ENCODE assay signal across 15 cellular contexts in genomic region chr1:218886472-218886871, GRCh38.
DNase-seq lines count a peak whose midpoint lies in the region; FAIRE-seq and TF ChIP-seq lines count a peak whose summit lies in the region.
"Had no signal": no experiment of that assay in that cellular context is flagged by ENCODE, and none has a peak within 500 bp of the region (broad histone marks: within the 10 kb centered on the region; RNA-seq: fewer than 3 reads in every experiment).

No MANE protein-coding gene starts in this region.

- POLR2A ChIA-PET in MCF 10A (lab: Yijun Ruan, JAX) = interaction anchor here (0.7 kb wide), 2 partner anchors 18 to 246 kb away, joined by 3 read pairs; no protein-coding TSS in a partner anchor
- POLR2A ChIA-PET in activated CD4-positive, alpha-beta memory T cell treated with anti-CD3 and anti-CD28 coated beads, Interleukin-2, amount 10 ng/mL, durations not matched to agents 7 days and 5 days (lab: Charles Lee) = no interaction called here

- no peak for FAIRE-seq in GM12891 (lab: Jason Lieb, UNC)
- FAIRE-seq: A204.1, H54 had no signal

- H3K4me1 Mint-ChIP-seq in MCF 10A (ENCODE audit: insufficient read depth, unreplicated experiment) = peaks cover 15% of the 10 kb centered on the region
- no peaks in the 10 kb centered on the region for H3K4me1 Mint-ChIP-seq in activated CD4-positive, alpha-beta memory T cell treated with anti-CD3 and anti-CD28 coated beads, Interleukin-2, amount 10 ng/mL, durations not matched to agents 7 days and 5 days
- H3K4me1 Mint-ChIP-seq: activated naive CD8-positive, alpha-beta T cell treated with anti-CD3 and anti-CD28 coated beads for 36 hours had no signal

- H3K4me3 ChIP-seq in breast epithelium = no peak overlapping the region

- CTCF ChIA-PET in MCF 10A (lab: Yijun Ruan, JAX) = interaction anchor here (0.8 to 1.2 kb wide), 5 partner anchors 11 to 926 kb away, joined by 3 to 5 read pairs (median 3); no protein-coding TSS in a partner anchor
- CTCF ChIA-PET in activated CD4-positive, alpha-beta memory T cell treated with anti-CD3 and anti-CD28 coated beads, Interleukin-2, amount 10 ng/mL, durations not matched to agents 7 days and 5 days (lab: Charles Lee) = no interaction called here

- no peaks in the 10 kb centered on the region for H3K9me3 ChIP-seq in breast epithelium

- no TSS peak for BruUV-seq in MCF 10A (replicated peaks; lab: Mats Ljungman, UMichigan)

- H3K27me3 ChIP-seq in breast epithelium = no peaks in the 10 kb centered on the region

- no peaks in the 10 kb centered on the region for H3K27me3 Mint-ChIP-seq in MCF 10A (ENCODE audit: insufficient read depth, unreplicated experiment)
- no peaks in the 10 kb centered on the region for H3K27me3 Mint-ChIP-seq in activated CD4-positive, alpha-beta memory T cell treated with anti-CD3 and anti-CD28 coated beads, Interleukin-2, amount 10 ng/mL, durations not matched to agents 7 days and 5 days
- H3K27me3 Mint-ChIP-seq: activated naive CD8-positive, alpha-beta T cell treated with anti-CD3 and anti-CD28 coated beads for 36 hours had no signal

- H3K36me3 ChIP-seq in breast epithelium = no peaks in the 10 kb centered on the region

- no peak overlapping the region for H3K27ac Mint-ChIP-seq in MCF 10A (ENCODE audit: low read depth, unreplicated experiment)
- no peak overlapping the region for H3K27ac Mint-ChIP-seq in activated CD4-positive, alpha-beta memory T cell treated with anti-CD3 and anti-CD28 coated beads, Interleukin-2, amount 10 ng/mL, durations not matched to agents 7 days and 5 days
- H3K27ac Mint-ChIP-seq: activated naive CD8-positive, alpha-beta T cell treated with anti-CD3 and anti-CD28 coated beads for 36 hours had no signal

- no peak overlapping the region for H3K27ac ChIP-seq in breast epithelium

- TF ChIP-seq CTCF in MCF 10A (IDR thresholded peaks at IDR 0.05; ENCODE audit: unreplicated experiment) (no peak), breast epithelium (IDR thresholded peaks at IDR 0.05) (no peak)

- TF ChIP-seq POLR2A in breast epithelium (IDR thresholded peaks at IDR 0.05) = no peak
- no peak for TF ChIP-seq POLR2A in GM12891 (IDR thresholded peaks at IDR 0.05; ENCODE audit: low read depth, low read length)

- no peaks in the 10 kb centered on the region for H3K4me1 ChIP-seq in breast epithelium

- H3K36me3 Mint-ChIP-seq in MCF 10A (ENCODE audit: insufficient read depth, unreplicated experiment) = no peaks in the 10 kb centered on the region
- no peaks in the 10 kb centered on the region for H3K36me3 Mint-ChIP-seq in activated CD4-positive, alpha-beta memory T cell treated with anti-CD3 and anti-CD28 coated beads, Interleukin-2, amount 10 ng/mL, durations not matched to agents 7 days and 5 days (ENCODE audit: low read depth)
- H3K36me3 Mint-ChIP-seq: activated naive CD8-positive, alpha-beta T cell treated with anti-CD3 and anti-CD28 coated beads for 36 hours had no signal

- intact Hi-C loops in MCF 10A (cut with micrococcal nuclease) = no loop called here
- intact Hi-C loops in breast epithelium (cut with DNase I; ENCODE audit: low total_unique reads) = no loop called here

- H3K9me3 Mint-ChIP-seq in MCF 10A (ENCODE audit: unreplicated experiment) = no peaks in the 10 kb centered on the region
- H3K9me3 Mint-ChIP-seq in activated CD4-positive, alpha-beta memory T cell treated with anti-CD3 and anti-CD28 coated beads, Interleukin-2, amount 10 ng/mL, durations not matched to agents 7 days and 5 days = peaks cover 13% of the 10 kb centered on the region
- H3K9me3 Mint-ChIP-seq: activated naive CD8-positive, alpha-beta T cell treated with anti-CD3 and anti-CD28 coated beads for 36 hours had no signal

- DNase-seq in MCF 10A (ENCODE audit: unreplicated experiment) = peak; percentile 65
- no peak for DNase-seq in breast epithelium (ENCODE audit: low spot score in 2 of 2)
- peak; percentile 52 for DNase-seq in fibroblast of peridontal ligament (ENCODE audit: extremely low read depth)
- peak; percentile 22 for DNase-seq in midbrain (lab: John Stamatoyannopoulos, UW)
- DNase-seq in NCI-H146 (lab: John Stamatoyannopoulos, UW) = no peak
- DNase-seq in activated gamma-delta T cell treated with Interleukin-2 at 50 U/mL for 16 hours = no peak
- DNase-seq in GM12891 (ENCODE audit: insufficient read length, low spot score) = no peak
- no peak for DNase-seq in activated CD4-positive, alpha-beta memory T cell treated with anti-CD3 and anti-CD28 coated beads, Interleukin-2, amount 10 ng/mL, durations not matched to agents 7 days and 5 days
- DNase-seq: activated CD8-positive, alpha-beta memory T cell treated with anti-CD3 and anti-CD28 coated beads for 24 hours; activated naive CD8-positive, alpha-beta T cell treated with anti-CD3 and anti-CD28 coated beads for 36 hours; NCI-H1048; NCI-H526 treated with DMSO at 0.1 percent for 48 hours; SIG-M5 had no signal

- H3K4me3 Mint-ChIP-seq in MCF 10A (ENCODE audit: unreplicated experiment) = no peak overlapping the region
- H3K4me3 Mint-ChIP-seq in activated CD4-positive, alpha-beta memory T cell treated with anti-CD3 and anti-CD28 coated beads, Interleukin-2, amount 10 ng/mL, durations not matched to agents 7 days and 5 days = no peak overlapping the region
- H3K4me3 Mint-ChIP-seq: activated naive CD8-positive, alpha-beta T cell treated with anti-CD3 and anti-CD28 coated beads for 36 hours had no signal

TF ChIP-seq in GM12891, 5 proteins besides CTCF, POLR2A, EP300 and RAD21:
- TF ChIP-seq POU2F2 (IDR thresholded peaks at IDR 0.05; ENCODE audit: low read depth, low read length) = no peak
- TF ChIP-seq PAX5 (IDR thresholded peaks at IDR 0.05; ENCODE audit: insufficient read depth, low read length, severe bottlenecking) = no peak
- no peak for TF ChIP-seq POLR2AphosphoS5 (IDR thresholded peaks at IDR 0.05; ENCODE audit: low read depth, low read length)
- TF ChIP-seq SPI1 (IDR thresholded peaks at IDR 0.05; ENCODE audit: low read depth, low read length) = no peak
- no peak for TF ChIP-seq TAF1 (IDR thresholded peaks at IDR 0.05; ENCODE audit: low read depth, low read length)
TF ChIP-seq in GM12891: peak in this region for 0.

Comparison
In these comparisons a context has a peak if more than half of its experiments do, and no peak if none do; other contexts are left out.
1. DNase-seq: peak in MCF 10A (single experiment), fibroblast of peridontal ligament (single experiment) and midbrain (single experiment); none in breast epithelium (0 of 2), NCI-H146 (single experiment), activated gamma-delta T cell treated with Interleukin-2 at 50 U/mL for 16 hours (single experiment), GM12891 (single experiment) and activated CD4-positive, alpha-beta memory T cell treated with anti-CD3 and anti-CD28 coated beads, Interleukin-2, amount 10 ng/mL, durations not matched to agents 7 days and 5 days (single experiment).